8 cellular contexts compared by ENCODE assay signal in genomic region chr11:119029340-119030028, GRCh38. TPM values are rescaled to one million over a fixed set of nuclear protein-coding genes. Genes with fewer than 3 reads are reported as not detected.
DNase-seq lines count a peak whose midpoint lies in the region; ATAC-seq and TF ChIP-seq lines count a peak whose summit lies in the region.

No MANE protein-coding gene starts in this region.

- in situ Hi-C loops in gastrocnemius medialis (cut with MboI; ENCODE audit: low sequenced_read_pairs in 4 of 4), result no loop called here

- peak in 1 of 2 donors; percentile 9 for TF ChIP-seq POLR2A in gastrocnemius medialis (IDR thresholded peaks at IDR 0.05)

- peak in 1 of 2 donors; percentile 6 for DNase-seq in cardiac muscle cell (ENCODE audit: low read depth in 1 of 2, low spot score in 1 of 2)
- DNase-seq in Right ventricle myocardium inferior (ENCODE audit: missing footprints), result no peak
- DNase-seq in activated effector memory CD4-positive, alpha-beta T cell treated with Interleukin-2 at 50 U/mL for 16 hours, result peak; percentile 6
- no peak for DNase-seq in left ventricle myocardium superior
- DNase-seq in gastrocnemius medialis, result peak; percentile 25 to 45
- no peak for DNase-seq in NOMO-1 treated with DMSO at 0.1 percent for 48 hours (lab: John Stamatoyannopoulos, UW; ENCODE audit: unreplicated experiment)

- H3K9me3 ChIP-seq in cardiac muscle cell (ENCODE audit: low read depth), result no peaks in the 10 kb centered on the region
- no peaks in the 10 kb centered on the region for H3K9me3 ChIP-seq in HUES64 (ENCODE audit: insufficient read depth, low read depth, low read length)
- H3K9me3 ChIP-seq in gastrocnemius medialis, result no peaks in the 10 kb centered on the region

- H3K4me3 ChIP-seq in cardiac muscle cell, result peak overlapping the region; percentile 61
- peak overlapping the region; percentile 87 for H3K4me3 ChIP-seq in HUES64 (ENCODE audit: low read length)
- peak overlapping the region; percentile 83 to 94 (median 91) for H3K4me3 ChIP-seq in gastrocnemius medialis

- peaks cover 3% of the 10 kb centered on the region for H3K36me3 ChIP-seq in cardiac muscle cell
- H3K36me3 ChIP-seq in HUES64 (ENCODE audit: insufficient read depth, low read length), result peaks cover 45% of the 10 kb centered on the region
- H3K36me3 ChIP-seq in gastrocnemius medialis, result peaks cover 0 to 12% of the 10 kb centered on the region in 2 donors

- H3K27me3 ChIP-seq in cardiac muscle cell (no peaks in the 10 kb centered on the region), HUES64 (ENCODE audit: insufficient read depth, low read length) (no peaks in the 10 kb centered on the region), gastrocnemius medialis (no peaks in the 10 kb centered on the region)

- H3K27ac ChIP-seq in cardiac muscle cell (no peak overlapping the region), HUES64 (ENCODE audit: low read depth, low read length) (no peak overlapping the region), gastrocnemius medialis (peak overlapping the region; percentile 92 to 98 (median 94))

- TF ChIP-seq CTCF in cardiac muscle cell (IDR thresholded peaks at IDR 0.05; ENCODE audit: low read depth, low read length), result no peak
- TF ChIP-seq CTCF in gastrocnemius medialis (IDR thresholded peaks at IDR 0.05 in 4 of 5, conservative IDR thresholded peaks at IDR 0.05 in 1 of 5), result no peak

- intact Hi-C loops in Right ventricle myocardium inferior (cut with DNase I), result loop anchor here (2.0 kb wide), 1 partner anchor 73 kb away; no protein-coding TSS in a partner anchor
- intact Hi-C loops in left ventricle myocardium superior (cut with micrococcal nuclease), result no loop called here
- intact Hi-C loops in gastrocnemius medialis (cut with DNase I; ENCODE audit: low total_unique reads), result loop anchor here (1.0 to 5.0 kb wide), 2 partner anchors 31 to 122 kb away; partner anchors contain the start of gene CENATAC

- H3K9ac ChIP-seq in HUES64 (ENCODE audit: low read depth, low read length), result peak overlapping the region; percentile 86

- ATAC-seq in Right ventricle myocardium inferior (no peak), left ventricle myocardium superior (peak; percentile 8), gastrocnemius medialis (peak in 1 of 2 donors; percentile 23), HG03039 (IDR thresholded peaks at IDR 0.05; ENCODE audit: unreplicated experiment) (no peak)

- H3K4me1 ChIP-seq in cardiac muscle cell (ENCODE audit: low read depth) (peaks cover 17% of the 10 kb centered on the region), HUES64 (ENCODE audit: insufficient read depth, low read length) (peaks cover 12% of the 10 kb centered on the region), gastrocnemius medialis (peaks cover 58 to 59% of the 10 kb centered on the region in 2 donors)

- WGBS in HUES64, result 44% methylated on average over 10 of the region's 10 CpGs

RNA-seq across cellular contexts. Expression of gene SLC37A4, which starts 1.2 kb away (rescaled TPM):
- total RNA-seq in cardiac muscle cell (38.7 and 41.4 TPM in 2 replicates), Right ventricle myocardium inferior (7.2 TPM), left ventricle myocardium superior (8.1 TPM), gastrocnemius medialis (10 to 100 TPM; 29.7 to 72.9 (median 56.4) TPM)
- polyA plus RNA-seq in cardiac muscle cell, result 36.7 and 41.3 TPM in 2 replicates
- polyA plus RNA-seq in HUES64 (2013, experiment 1 of 2), result 31.1 TPM
- 35.1 TPM for polyA plus RNA-seq in HUES64 (2013, experiment 2 of 2)

RNA-seq across cellular contexts. Expression of gene TRAPPC4, which starts 10.9 kb away (rescaled TPM):
- total RNA-seq in cardiac muscle cell (56.1 and 64.8 TPM in 2 replicates), Right ventricle myocardium inferior (29.6 TPM), left ventricle myocardium superior (30.4 TPM), gastrocnemius medialis (10 to 100 TPM; 43.0 to 82.8 (median 66.9) TPM)
- polyA plus RNA-seq in cardiac muscle cell, result 130 and 166 TPM in 2 replicates
- 89.1 TPM for polyA plus RNA-seq in HUES64 (2013, experiment 1 of 2)
- 83.6 TPM for polyA plus RNA-seq in HUES64 (2013, experiment 2 of 2)

RNA-seq across cellular contexts. Expression of gene RPS25, which starts 11.3 kb away (rescaled TPM):
- total RNA-seq in cardiac muscle cell (837 and 1,038 TPM in 2 replicates), Right ventricle myocardium inferior (876 TPM), left ventricle myocardium superior (813 TPM), gastrocnemius medialis (1,000 to 10,000 TPM; 1,700 to 2,567 (median 1,849) TPM)
- polyA plus RNA-seq in cardiac muscle cell, result 1,114 and 1,223 TPM in 2 replicates
- 1,112 TPM for polyA plus RNA-seq in HUES64 (2013, experiment 1 of 2)
- 1,192 TPM for polyA plus RNA-seq in HUES64 (2013, experiment 2 of 2)

RNA-seq across cellular contexts. Expression of gene HYOU1, which starts 27.5 kb away (rescaled TPM):
- total RNA-seq in cardiac muscle cell (103 and 187 TPM in 2 replicates), Right ventricle myocardium inferior (78.3 TPM), left ventricle myocardium superior (64.0 TPM), gastrocnemius medialis (10 to 100 TPM; 18.4 to 29.2 (median 21.9) TPM)
- polyA plus RNA-seq in cardiac muscle cell, result 65.5 and 125 TPM in 2 replicates
- polyA plus RNA-seq in HUES64 (2013, experiment 1 of 2), result 150 TPM
- 137 TPM for polyA plus RNA-seq in HUES64 (2013, experiment 2 of 2)

RNA-seq across cellular contexts. Expression of gene CENATAC, which starts 31.5 kb away (rescaled TPM):
- total RNA-seq in cardiac muscle cell (26.6 and 78.2 TPM in 2 replicates), Right ventricle myocardium inferior (9.1 TPM), left ventricle myocardium superior (9.4 TPM), gastrocnemius medialis (10 to 100 TPM in 3 of 4 donors, 1 to 10 TPM in 1; 7.4 to 36.4 (median 16.1) TPM)
- 25.2 and 27.0 TPM in 2 replicates for polyA plus RNA-seq in cardiac muscle cell
- polyA plus RNA-seq in HUES64 (2013, experiment 1 of 2), result 16.9 TPM
- polyA plus RNA-seq in HUES64 (2013, experiment 2 of 2), result 17.1 TPM

Comparison
In these comparisons a context has a peak if more than half of its experiments do, and no peak if none do; other contexts are left out.
1. DNase-seq: peak in activated effector memory CD4-positive, alpha-beta T cell treated with Interleukin-2 at 50 U/mL for 16 hours (single experiment) and gastrocnemius medialis (2 of 2); none in Right ventricle myocardium inferior (single experiment), left ventricle myocardium superior (single experiment) and NOMO-1 treated with DMSO at 0.1 percent for 48 hours (single experiment).
2. H3K27ac ChIP-seq: peak in gastrocnemius medialis (4 of 4); none in cardiac muscle cell (single experiment) and HUES64 (single experiment).
3. Peak in every context shown above with its lines, with median percentiles within 50 percentile points of each other: H3K4me3 ChIP-seq.